In the genomic region with DNA sequence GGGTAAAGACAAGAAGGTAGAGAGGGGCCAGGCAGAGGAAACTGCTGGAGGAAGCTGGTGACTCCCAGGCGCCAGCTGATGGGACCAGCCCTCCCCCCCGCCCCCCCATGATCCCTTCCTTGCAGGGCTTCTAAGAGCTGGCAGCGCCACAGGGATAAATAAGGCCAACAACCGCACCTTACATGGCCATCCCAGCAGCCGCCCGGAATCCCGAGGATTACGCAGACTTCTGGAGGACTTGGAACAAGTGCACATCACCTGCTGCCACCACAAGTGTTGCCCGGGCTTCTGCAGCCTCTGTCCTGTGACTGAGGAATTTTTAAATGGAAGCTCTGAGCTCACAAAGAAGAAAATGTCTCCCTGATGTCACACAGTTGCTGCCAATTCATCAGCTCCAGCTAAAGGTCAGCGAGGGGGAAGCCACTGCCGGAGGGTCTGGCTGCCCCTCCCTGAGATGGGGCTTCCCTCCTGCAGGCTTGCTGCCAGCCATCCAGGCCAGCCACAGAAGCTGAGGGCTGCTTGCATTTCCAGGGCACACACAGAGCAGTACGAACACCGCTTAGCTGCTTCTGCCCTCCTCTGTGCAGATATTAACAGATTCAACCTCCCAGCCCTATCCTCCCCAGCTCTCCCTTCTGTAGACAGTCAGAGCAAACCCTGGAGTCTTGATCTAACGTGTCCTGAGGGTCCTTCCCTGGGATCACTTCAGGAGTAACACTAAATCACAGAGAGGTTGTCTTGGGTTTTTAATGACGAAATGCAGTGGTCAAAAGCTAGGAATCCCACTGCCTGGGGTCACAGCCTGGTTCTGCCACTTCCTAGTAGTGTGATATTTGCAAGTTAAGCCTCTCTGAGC, we compare ENCODE assay signal across 8 cellular contexts. TPM values are rescaled to one million over a fixed set of nuclear protein-coding genes. Genes with fewer than 3 reads are reported as not detected.
DNase-seq lines count a peak whose midpoint lies in the region; ATAC-seq, FAIRE-seq and TF ChIP-seq lines count a peak whose summit lies in the region.

No MANE protein-coding gene starts in this region.

- no peaks in the 10 kb centered on the region for H3K9me1 ChIP-seq in keratinocyte (ENCODE audit: control insufficient read depth, extremely low read depth, insufficient read depth, low read length)

- peak overlapping the region in 1 of 2 donors; percentile 40 for H3K27ac Mint-ChIP-seq in activated naive CD4-positive, alpha-beta T cell treated with anti-CD3 and anti-CD28 coated beads, Interleukin-2, amount 50 U/mL, for 72 hours
- H3K27ac Mint-ChIP-seq in stimulated activated naive CD8-positive, alpha-beta T cell treated with anti-CD3 and anti-CD28 coated beads, Interleukin-15, amount 100 ng/mL, for 72 hours = no peak overlapping the region

- H3K79me2 ChIP-seq in keratinocyte (ENCODE audit: control insufficient read depth, insufficient read depth, low read length) = no peaks in the 10 kb centered on the region

- H3K36me3 ChIP-seq in adrenal gland (replicated peaks in 1 of 2) (no peaks in the 10 kb centered on the region), keratinocyte (ENCODE audit: control insufficient read depth in 2 of 2, extremely low read depth in 1 of 2, insufficient read depth in 2 of 2, low read length in 2 of 2) (no peaks in the 10 kb centered on the region), stomach smooth muscle (ENCODE audit: control insufficient read depth in 2 of 2, insufficient read depth in 2 of 2, low read length in 2 of 2) (no peaks in the 10 kb centered on the region)

- H3K36me3 Mint-ChIP-seq in activated naive CD4-positive, alpha-beta T cell treated with anti-CD3 and anti-CD28 coated beads, Interleukin-2, amount 50 U/mL, for 72 hours = no peaks in the 10 kb centered on the region

- dilution Hi-C loops in keratinocyte (cut with MboI; ENCODE audit: extremely low pct_ligation_motif_present, low sequenced_read_pairs) = no loop called here

- peak overlapping the region; percentile 2 for H3K4me2 ChIP-seq in keratinocyte (ENCODE audit: control insufficient read depth, extremely low read depth, insufficient read depth, low read depth, low read length)

- peaks cover 13 to 44% of the 10 kb centered on the region in 2 donors for H3K4me1 ChIP-seq in adrenal gland (replicated peaks in 1 of 2)
- peaks cover 54% of the 10 kb centered on the region for H3K4me1 ChIP-seq in keratinocyte (ENCODE audit: control insufficient read depth, extremely low read depth, insufficient read depth, low read length)
- H3K4me1 ChIP-seq in stomach smooth muscle (ENCODE audit: control insufficient read depth, insufficient read depth, low read length) = peaks cover 36% of the 10 kb centered on the region

- FAIRE-seq in keratinocyte (lab: Jason Lieb, UNC) = no peak

- no peak overlapping the region for H2AFZ ChIP-seq in keratinocyte (ENCODE audit: control insufficient read depth, low read length)

- no peak overlapping the region for H3K4me3 Mint-ChIP-seq in stimulated activated naive CD8-positive, alpha-beta T cell treated with anti-CD3 and anti-CD28 coated beads, Interleukin-15, amount 100 ng/mL, for 72 hours

- no peaks in the 10 kb centered on the region for H3K9me3 Mint-ChIP-seq in activated naive CD4-positive, alpha-beta T cell treated with anti-CD3 and anti-CD28 coated beads, Interleukin-2, amount 50 U/mL, for 72 hours
- no peaks in the 10 kb centered on the region for H3K9me3 Mint-ChIP-seq in stimulated activated naive CD8-positive, alpha-beta T cell treated with anti-CD3 and anti-CD28 coated beads, Interleukin-15, amount 100 ng/mL, for 72 hours

- peaks cover 11% of the 10 kb centered on the region for H3K27me3 Mint-ChIP-seq in stimulated activated naive CD8-positive, alpha-beta T cell treated with anti-CD3 and anti-CD28 coated beads, Interleukin-15, amount 100 ng/mL, for 72 hours

- H3K4me3 ChIP-seq in adrenal gland (no peak overlapping the region), keratinocyte (ENCODE audit: control insufficient read depth in 2 of 3, extremely low read depth in 1 of 3, insufficient read depth in 2 of 3, low read depth in 1 of 3, low read length in 3 of 3) (no peak overlapping the region), stomach smooth muscle (ENCODE audit: low read length in 2 of 2) (peak overlapping the region; percentile 65 to 68)

- no peak for TF ChIP-seq CTCF in adrenal gland (IDR thresholded peaks at IDR 0.05)
- TF ChIP-seq CTCF in keratinocyte (optimal IDR thresholded peaks at IDR 0.05 in 1 of 3, IDR thresholded peaks at IDR 0.05 in 1 of 3, conservative IDR thresholded peaks at IDR 0.05 in 1 of 3; ENCODE audit: extremely low read depth in 1 of 3, insufficient read depth in 2 of 3, low read length in 3 of 3) = no peak

- intact Hi-C loops in adrenal gland (cut with DNase I) = no loop called here

- H4K20me1 ChIP-seq in keratinocyte (ENCODE audit: control insufficient read depth, extremely low read depth, insufficient read depth, low read length) = no peaks in the 10 kb centered on the region

- 34 to 69% (median 62%) methylated on average over 5 to 15 of the region's 15 CpGs for WGBS in adrenal gland, 4 donors

- H3K4me1 Mint-ChIP-seq in stimulated activated naive CD8-positive, alpha-beta T cell treated with anti-CD3 and anti-CD28 coated beads, Interleukin-15, amount 100 ng/mL, for 72 hours = peaks cover 9% of the 10 kb centered on the region

- H3K9ac ChIP-seq in keratinocyte (ENCODE audit: control insufficient read depth, extremely low read depth, insufficient read depth, low read length) (no peak overlapping the region), stomach smooth muscle (ENCODE audit: low read length in 2 of 2) (peak overlapping the region; percentile 93)

- H3K27ac ChIP-seq in adrenal gland (peak overlapping the region in 2 of 5 donors; percentile 71 to 81), keratinocyte (ENCODE audit: control insufficient read depth, insufficient read depth, low read length) (no peak overlapping the region), stomach smooth muscle (ENCODE audit: low read length) (peak overlapping the region; percentile 98)

- DNase-seq in NCI-H1092 (lab: John Stamatoyannopoulos, UW) = peak; percentile 35
- DNase-seq in adrenal gland = peak in 6 of 7 donors; percentile 44 to 84 (median 72)
- DNase-seq in keratinocyte (ENCODE audit: low read depth, low spot score) = no peak
- no peak for DNase-seq in activated naive CD4-positive, alpha-beta T cell treated with anti-CD3 and anti-CD28 coated beads, Interleukin-2, amount 50 U/mL, for 72 hours (ENCODE audit: low spot score in 2 of 2)
- DNase-seq in stimulated activated naive CD8-positive, alpha-beta T cell treated with anti-CD3 and anti-CD28 coated beads, Interleukin-15, amount 100 ng/mL, for 72 hours = no peak

- ATAC-seq in GM21717 (IDR thresholded peaks at IDR 0.05; ENCODE audit: unreplicated experiment) = no peak
- no peak for ATAC-seq in activated naive CD4-positive, alpha-beta T cell treated with anti-CD3 and anti-CD28 coated beads, Interleukin-2, amount 50 U/mL, for 72 hours
- no peak for ATAC-seq in stimulated activated naive CD8-positive, alpha-beta T cell treated with anti-CD3 and anti-CD28 coated beads, Interleukin-15, amount 100 ng/mL, for 72 hours
- no peak for ATAC-seq in HG03342 (IDR thresholded peaks at IDR 0.05; ENCODE audit: unreplicated experiment)

- no peak for TF ChIP-seq POLR2A in adrenal gland (IDR thresholded peaks at IDR 0.05)

- H3K27me3 ChIP-seq in adrenal gland (no peaks in the 10 kb centered on the region), keratinocyte (ENCODE audit: control insufficient read depth, extremely low read depth, insufficient read depth, low read length) (no peaks in the 10 kb centered on the region), stomach smooth muscle (ENCODE audit: control insufficient read depth in 1 of 2, insufficient read depth in 2 of 2, low read length in 2 of 2) (no peaks in the 10 kb centered on the region)

- H3K9me3 ChIP-seq in adrenal gland (replicated peaks in 1 of 3) = no peaks in the 10 kb centered on the region
- H3K9me3 ChIP-seq in keratinocyte (ENCODE audit: control insufficient read depth, low read depth, low read length) = no peaks in the 10 kb centered on the region
- no peaks in the 10 kb centered on the region for H3K9me3 ChIP-seq in stomach smooth muscle (ENCODE audit: control insufficient read depth in 2 of 2, low read length in 2 of 2)

RNA-seq across cellular contexts. Expression of a gene that starts 38.6 kb away (rescaled TPM):
- total RNA-seq in adrenal gland = 10 to 100 TPM in 7 of 8 donors, 1 to 10 TPM in 1; 2.8 to 36.6 (median 21.4) TPM
- polyA plus RNA-seq in adrenal gland = 10 to 100 TPM; 10.6 to 31.2 (median 12.3) TPM
- 7.1 to 14.3 TPM (median 10.2 TPM) in 3 replicates for polyA plus RNA-seq in keratinocyte
- polyA plus RNA-seq in keratinocyte (2011; ENCODE audit: low read depth) = 21.0 TPM
- polyA plus RNA-seq in keratinocyte (2011; cell fraction: cytosol; rRNA removed) = 6.8 and 8.2 TPM in 2 replicates
- polyA plus RNA-seq in keratinocyte (2011; cell fraction: nucleus; rRNA removed) = 19.0 and 19.2 TPM in 2 replicates
- polyA plus RNA-seq in keratinocyte (2012; ENCODE audit: low replicate concordance) = 7.6 and 139 TPM in 2 replicates
- 6.4 to 14.5 TPM (median 12.7 TPM) in 3 replicates for polyA minus RNA-seq in keratinocyte
- 10.2 TPM for polyA minus RNA-seq in keratinocyte (2011; cell fraction: cytosol; rRNA and poly(A)+ RNA removed)
- 9.1 and 11.7 TPM in 2 replicates for polyA minus RNA-seq in keratinocyte (2011; cell fraction: nucleus; rRNA and poly(A)+ RNA removed)
- total RNA-seq in activated naive CD4-positive, alpha-beta T cell treated with anti-CD3 and anti-CD28 coated beads, Interleukin-2, amount 50 U/mL, for 72 hours = 100 to 1,000 TPM; 280 to 408 TPM

Comparison
In these comparisons a context has a peak if more than half of its experiments do, and no peak if none do; other contexts are left out.
1. DNase-seq: peak in NCI-H1092 (single experiment) and adrenal gland (6 of 7); none in keratinocyte (single experiment), activated naive CD4-positive, alpha-beta T cell treated with anti-CD3 and anti-CD28 coated beads, Interleukin-2, amount 50 U/mL, for 72 hours (0 of 2) and stimulated activated naive CD8-positive, alpha-beta T cell treated with anti-CD3 and anti-CD28 coated beads, Interleukin-15, amount 100 ng/mL, for 72 hours (0 of 2).
2. H3K4me3 ChIP-seq: peak in stomach smooth muscle (2 of 2); none in adrenal gland (0 of 4) and keratinocyte (0 of 3).
3. RNA of a gene that starts 38.6 kb away (total RNA-seq): 280 to 408 TPM in activated naive CD4-positive, alpha-beta T cell treated with anti-CD3 and anti-CD28 coated beads, Interleukin-2, amount 50 U/mL, for 72 hours; 2.8 to 36.6 TPM in adrenal gland; every median in the first group is over 4 times any median in the second.